Comparison of ENCODE assay signal across 1 cellular context in the genomic region with DNA sequence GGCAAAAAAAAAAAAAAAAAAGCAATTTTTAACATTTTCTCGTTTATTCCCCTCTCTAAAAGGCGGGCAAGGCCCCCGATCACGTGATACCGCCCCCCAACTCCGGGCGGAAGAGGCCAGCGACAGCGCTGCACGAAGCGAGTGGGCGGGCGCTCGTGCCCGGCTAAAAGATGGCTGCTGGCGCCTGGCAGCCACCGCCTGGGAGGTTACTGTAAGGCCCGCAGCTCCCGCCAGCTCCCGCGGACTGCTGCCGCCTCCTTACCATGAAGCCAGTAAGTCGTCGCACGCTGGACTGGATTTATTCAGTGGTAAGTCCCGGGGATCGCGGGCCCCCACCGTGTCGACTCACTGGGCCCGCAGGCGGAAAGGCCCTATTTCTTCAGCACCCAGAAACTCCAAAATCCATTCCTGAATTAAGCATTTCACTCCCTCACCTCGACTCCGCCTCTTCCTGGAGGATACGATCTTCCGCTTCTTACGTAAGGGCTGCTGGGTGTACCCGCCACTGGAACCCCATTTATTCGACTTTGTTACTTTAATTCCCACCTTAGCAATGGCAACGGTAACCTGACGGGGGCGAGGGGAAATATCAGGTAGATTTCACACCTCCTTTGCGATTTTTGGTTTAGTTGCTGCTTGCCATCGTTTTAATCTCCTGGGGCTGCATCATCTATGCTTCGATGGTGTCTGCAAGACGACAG.
TF ChIP-seq lines count a peak whose summit lies in the region.

A gene with protein sequence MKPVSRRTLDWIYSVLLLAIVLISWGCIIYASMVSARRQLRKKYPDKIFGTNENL (plus strand): TSS at position 156 of the 701 bp plus-strand sequence. CDS start 108 bp downstream, at position 264.
A gene (minus strand): TSS at position 415 of the 701 bp plus-strand sequence. CDS start 150 bp downstream, at position 265.

TF ChIP-seq in HepG2, 621 proteins besides CTCF, POLR2A, EP300 and RAD21 (continued from another document and continues in another):
- TF ChIP-seq, protein P1, sequence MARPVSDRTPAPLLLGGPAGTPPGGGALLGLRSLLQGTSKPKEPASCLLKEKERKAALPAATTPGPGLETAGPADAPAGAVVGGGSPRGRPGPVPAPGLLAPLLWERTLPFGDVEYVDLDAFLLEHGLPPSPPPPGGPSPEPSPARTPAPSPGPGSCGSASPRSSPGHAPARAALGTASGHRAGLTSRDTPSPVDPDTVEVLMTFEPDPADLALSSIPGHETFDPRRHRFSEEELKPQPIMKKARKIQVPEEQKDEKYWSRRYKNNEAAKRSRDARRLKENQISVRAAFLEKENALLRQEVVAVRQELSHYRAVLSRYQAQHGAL (CRISPR knock-in tag; IDR thresholded peaks at IDR 0.05; ENCODE audit: not compliant biosample characterization) = no peak
- TF ChIP-seq MBNL3 (CRISPR knock-in tag; conservative IDR thresholded peaks at IDR 0.05) (no peak), GTF2F1 (IDR thresholded peaks at IDR 0.05; ENCODE audit: low read length) (no peak), RXRB (CRISPR knock-in tag; IDR thresholded peaks at IDR 0.05; ENCODE audit: borderline replicate concordance) (peak; percentile 60; the same call in 1 of the 2 replicates), HNRNPH1 (optimal IDR thresholded peaks at IDR 0.05; ENCODE audit: low read depth, low read length) (no peak), KMT2B (CRISPR knock-in tag; IDR thresholded peaks at IDR 0.05) (peak; percentile 89; the same call in 1 of the 2 replicates), SOX5 (CRISPR knock-in tag; IDR thresholded peaks at IDR 0.05; ENCODE audit: borderline replicate concordance) (no peak; the same call in 1 of the 2 replicates)
- TF ChIP-seq, protein P2, sequence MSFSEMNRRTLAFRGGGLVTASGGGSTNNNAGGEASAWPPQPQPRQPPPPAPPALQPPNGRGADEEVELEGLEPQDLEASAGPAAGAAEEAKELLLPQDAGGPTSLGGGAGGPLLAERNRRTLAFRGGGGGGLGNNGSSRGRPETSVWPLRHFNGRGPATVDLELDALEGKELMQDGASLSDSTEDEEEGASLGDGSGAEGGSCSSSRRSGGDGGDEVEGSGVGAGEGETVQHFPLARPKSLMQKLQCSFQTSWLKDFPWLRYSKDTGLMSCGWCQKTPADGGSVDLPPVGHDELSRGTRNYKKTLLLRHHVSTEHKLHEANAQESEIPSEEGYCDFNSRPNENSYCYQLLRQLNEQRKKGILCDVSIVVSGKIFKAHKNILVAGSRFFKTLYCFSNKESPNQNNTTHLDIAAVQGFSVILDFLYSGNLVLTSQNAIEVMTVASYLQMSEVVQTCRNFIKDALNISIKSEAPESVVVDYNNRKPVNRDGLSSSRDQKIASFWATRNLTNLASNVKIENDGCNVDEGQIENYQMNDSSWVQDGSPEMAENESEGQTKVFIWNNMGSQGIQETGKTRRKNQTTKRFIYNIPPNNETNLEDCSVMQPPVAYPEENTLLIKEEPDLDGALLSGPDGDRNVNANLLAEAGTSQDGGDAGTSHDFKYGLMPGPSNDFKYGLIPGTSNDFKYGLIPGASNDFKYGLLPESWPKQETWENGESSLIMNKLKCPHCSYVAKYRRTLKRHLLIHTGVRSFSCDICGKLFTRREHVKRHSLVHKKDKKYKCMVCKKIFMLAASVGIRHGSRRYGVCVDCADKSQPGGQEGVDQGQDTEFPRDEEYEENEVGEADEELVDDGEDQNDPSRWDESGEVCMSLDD (CRISPR knock-in tag; IDR thresholded peaks at IDR 0.05; ENCODE audit: borderline replicate concordance) = 0 out of 2 replicates have a peak, but pooled peaks have one; percentile 16
- TF ChIP-seq, protein P3, sequence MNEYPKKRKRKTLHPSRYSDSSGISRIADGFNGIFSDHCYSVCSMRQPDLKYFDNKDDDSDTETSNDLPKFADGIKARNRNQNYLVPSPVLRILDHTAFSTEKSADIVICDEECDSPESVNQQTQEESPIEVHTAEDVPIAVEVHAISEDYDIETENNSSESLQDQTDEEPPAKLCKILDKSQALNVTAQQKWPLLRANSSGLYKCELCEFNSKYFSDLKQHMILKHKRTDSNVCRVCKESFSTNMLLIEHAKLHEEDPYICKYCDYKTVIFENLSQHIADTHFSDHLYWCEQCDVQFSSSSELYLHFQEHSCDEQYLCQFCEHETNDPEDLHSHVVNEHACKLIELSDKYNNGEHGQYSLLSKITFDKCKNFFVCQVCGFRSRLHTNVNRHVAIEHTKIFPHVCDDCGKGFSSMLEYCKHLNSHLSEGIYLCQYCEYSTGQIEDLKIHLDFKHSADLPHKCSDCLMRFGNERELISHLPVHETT (CRISPR knock-in tag; conservative IDR thresholded peaks at IDR 0.05) = 0 out of 2 replicates have a peak, but pooled peaks have one; percentile 18
- TF ChIP-seq, protein P4, sequence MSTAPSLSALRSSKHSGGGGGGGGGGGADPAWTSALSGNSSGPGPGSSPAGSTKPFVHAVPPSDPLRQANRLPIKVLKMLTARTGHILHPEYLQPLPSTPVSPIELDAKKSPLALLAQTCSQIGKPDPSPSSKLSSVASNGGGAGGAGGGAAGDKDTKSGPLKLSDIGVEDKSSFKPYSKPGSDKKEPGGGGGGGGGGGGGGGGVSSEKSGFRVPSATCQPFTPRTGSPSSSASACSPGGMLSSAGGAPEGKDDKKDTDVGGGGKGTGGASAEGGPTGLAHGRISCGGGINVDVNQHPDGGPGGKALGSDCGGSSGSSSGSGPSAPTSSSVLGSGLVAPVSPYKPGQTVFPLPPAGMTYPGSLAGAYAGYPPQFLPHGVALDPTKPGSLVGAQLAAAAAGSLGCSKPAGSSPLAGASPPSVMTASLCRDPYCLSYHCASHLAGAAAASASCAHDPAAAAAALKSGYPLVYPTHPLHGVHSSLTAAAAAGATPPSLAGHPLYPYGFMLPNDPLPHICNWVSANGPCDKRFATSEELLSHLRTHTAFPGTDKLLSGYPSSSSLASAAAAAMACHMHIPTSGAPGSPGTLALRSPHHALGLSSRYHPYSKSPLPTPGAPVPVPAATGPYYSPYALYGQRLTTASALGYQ (CRISPR knock-in tag; IDR thresholded peaks at IDR 0.05) = no peak
- TF ChIP-seq, protein P5, sequence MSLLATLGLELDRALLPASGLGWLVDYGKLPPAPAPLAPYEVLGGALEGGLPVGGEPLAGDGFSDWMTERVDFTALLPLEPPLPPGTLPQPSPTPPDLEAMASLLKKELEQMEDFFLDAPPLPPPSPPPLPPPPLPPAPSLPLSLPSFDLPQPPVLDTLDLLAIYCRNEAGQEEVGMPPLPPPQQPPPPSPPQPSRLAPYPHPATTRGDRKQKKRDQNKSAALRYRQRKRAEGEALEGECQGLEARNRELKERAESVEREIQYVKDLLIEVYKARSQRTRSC (CRISPR knock-in tag; IDR thresholded peaks at IDR 0.05; ENCODE audit: low read depth) = 0 out of 2 replicates have a peak, but pooled peaks have one; percentile 45
- TF ChIP-seq, protein P6, sequence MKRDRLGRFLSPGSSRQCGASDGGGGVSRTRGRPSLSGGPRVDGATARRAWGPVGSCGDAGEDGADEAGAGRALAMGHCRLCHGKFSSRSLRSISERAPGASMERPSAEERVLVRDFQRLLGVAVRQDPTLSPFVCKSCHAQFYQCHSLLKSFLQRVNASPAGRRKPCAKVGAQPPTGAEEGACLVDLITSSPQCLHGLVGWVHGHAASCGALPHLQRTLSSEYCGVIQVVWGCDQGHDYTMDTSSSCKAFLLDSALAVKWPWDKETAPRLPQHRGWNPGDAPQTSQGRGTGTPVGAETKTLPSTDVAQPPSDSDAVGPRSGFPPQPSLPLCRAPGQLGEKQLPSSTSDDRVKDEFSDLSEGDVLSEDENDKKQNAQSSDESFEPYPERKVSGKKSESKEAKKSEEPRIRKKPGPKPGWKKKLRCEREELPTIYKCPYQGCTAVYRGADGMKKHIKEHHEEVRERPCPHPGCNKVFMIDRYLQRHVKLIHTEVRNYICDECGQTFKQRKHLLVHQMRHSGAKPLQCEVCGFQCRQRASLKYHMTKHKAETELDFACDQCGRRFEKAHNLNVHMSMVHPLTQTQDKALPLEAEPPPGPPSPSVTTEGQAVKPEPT (CRISPR knock-in tag; IDR thresholded peaks at IDR 0.05; ENCODE audit: low read depth) = peak; percentile 93; the same call in 1 of the 2 replicates
- TF ChIP-seq, protein P7, sequence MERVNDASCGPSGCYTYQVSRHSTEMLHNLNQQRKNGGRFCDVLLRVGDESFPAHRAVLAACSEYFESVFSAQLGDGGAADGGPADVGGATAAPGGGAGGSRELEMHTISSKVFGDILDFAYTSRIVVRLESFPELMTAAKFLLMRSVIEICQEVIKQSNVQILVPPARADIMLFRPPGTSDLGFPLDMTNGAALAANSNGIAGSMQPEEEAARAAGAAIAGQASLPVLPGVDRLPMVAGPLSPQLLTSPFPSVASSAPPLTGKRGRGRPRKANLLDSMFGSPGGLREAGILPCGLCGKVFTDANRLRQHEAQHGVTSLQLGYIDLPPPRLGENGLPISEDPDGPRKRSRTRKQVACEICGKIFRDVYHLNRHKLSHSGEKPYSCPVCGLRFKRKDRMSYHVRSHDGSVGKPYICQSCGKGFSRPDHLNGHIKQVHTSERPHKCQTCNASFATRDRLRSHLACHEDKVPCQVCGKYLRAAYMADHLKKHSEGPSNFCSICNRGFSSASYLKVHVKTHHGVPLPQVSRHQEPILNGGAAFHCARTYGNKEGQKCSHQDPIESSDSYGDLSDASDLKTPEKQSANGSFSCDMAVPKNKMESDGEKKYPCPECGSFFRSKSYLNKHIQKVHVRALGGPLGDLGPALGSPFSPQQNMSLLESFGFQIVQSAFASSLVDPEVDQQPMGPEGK (CRISPR knock-in tag; IDR thresholded peaks at IDR 0.05) = peak; percentile 96
- TF ChIP-seq, protein P8, sequence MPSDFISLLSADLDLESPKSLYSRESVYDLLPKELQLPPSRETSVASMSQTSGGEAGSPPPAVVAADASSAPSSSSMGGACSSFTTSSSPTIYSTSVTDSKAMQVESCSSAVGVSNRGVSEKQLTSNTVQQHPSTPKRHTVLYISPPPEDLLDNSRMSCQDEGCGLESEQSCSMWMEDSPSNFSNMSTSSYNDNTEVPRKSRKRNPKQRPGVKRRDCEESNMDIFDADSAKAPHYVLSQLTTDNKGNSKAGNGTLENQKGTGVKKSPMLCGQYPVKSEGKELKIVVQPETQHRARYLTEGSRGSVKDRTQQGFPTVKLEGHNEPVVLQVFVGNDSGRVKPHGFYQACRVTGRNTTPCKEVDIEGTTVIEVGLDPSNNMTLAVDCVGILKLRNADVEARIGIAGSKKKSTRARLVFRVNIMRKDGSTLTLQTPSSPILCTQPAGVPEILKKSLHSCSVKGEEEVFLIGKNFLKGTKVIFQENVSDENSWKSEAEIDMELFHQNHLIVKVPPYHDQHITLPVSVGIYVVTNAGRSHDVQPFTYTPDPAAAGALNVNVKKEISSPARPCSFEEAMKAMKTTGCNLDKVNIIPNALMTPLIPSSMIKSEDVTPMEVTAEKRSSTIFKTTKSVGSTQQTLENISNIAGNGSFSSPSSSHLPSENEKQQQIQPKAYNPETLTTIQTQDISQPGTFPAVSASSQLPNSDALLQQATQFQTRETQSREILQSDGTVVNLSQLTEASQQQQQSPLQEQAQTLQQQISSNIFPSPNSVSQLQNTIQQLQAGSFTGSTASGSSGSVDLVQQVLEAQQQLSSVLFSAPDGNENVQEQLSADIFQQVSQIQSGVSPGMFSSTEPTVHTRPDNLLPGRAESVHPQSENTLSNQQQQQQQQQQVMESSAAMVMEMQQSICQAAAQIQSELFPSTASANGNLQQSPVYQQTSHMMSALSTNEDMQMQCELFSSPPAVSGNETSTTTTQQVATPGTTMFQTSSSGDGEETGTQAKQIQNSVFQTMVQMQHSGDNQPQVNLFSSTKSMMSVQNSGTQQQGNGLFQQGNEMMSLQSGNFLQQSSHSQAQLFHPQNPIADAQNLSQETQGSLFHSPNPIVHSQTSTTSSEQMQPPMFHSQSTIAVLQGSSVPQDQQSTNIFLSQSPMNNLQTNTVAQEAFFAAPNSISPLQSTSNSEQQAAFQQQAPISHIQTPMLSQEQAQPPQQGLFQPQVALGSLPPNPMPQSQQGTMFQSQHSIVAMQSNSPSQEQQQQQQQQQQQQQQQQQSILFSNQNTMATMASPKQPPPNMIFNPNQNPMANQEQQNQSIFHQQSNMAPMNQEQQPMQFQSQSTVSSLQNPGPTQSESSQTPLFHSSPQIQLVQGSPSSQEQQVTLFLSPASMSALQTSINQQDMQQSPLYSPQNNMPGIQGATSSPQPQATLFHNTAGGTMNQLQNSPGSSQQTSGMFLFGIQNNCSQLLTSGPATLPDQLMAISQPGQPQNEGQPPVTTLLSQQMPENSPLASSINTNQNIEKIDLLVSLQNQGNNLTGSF (CRISPR knock-in tag; IDR thresholded peaks at IDR 0.05) = no peak
- TF ChIP-seq, protein P9, sequence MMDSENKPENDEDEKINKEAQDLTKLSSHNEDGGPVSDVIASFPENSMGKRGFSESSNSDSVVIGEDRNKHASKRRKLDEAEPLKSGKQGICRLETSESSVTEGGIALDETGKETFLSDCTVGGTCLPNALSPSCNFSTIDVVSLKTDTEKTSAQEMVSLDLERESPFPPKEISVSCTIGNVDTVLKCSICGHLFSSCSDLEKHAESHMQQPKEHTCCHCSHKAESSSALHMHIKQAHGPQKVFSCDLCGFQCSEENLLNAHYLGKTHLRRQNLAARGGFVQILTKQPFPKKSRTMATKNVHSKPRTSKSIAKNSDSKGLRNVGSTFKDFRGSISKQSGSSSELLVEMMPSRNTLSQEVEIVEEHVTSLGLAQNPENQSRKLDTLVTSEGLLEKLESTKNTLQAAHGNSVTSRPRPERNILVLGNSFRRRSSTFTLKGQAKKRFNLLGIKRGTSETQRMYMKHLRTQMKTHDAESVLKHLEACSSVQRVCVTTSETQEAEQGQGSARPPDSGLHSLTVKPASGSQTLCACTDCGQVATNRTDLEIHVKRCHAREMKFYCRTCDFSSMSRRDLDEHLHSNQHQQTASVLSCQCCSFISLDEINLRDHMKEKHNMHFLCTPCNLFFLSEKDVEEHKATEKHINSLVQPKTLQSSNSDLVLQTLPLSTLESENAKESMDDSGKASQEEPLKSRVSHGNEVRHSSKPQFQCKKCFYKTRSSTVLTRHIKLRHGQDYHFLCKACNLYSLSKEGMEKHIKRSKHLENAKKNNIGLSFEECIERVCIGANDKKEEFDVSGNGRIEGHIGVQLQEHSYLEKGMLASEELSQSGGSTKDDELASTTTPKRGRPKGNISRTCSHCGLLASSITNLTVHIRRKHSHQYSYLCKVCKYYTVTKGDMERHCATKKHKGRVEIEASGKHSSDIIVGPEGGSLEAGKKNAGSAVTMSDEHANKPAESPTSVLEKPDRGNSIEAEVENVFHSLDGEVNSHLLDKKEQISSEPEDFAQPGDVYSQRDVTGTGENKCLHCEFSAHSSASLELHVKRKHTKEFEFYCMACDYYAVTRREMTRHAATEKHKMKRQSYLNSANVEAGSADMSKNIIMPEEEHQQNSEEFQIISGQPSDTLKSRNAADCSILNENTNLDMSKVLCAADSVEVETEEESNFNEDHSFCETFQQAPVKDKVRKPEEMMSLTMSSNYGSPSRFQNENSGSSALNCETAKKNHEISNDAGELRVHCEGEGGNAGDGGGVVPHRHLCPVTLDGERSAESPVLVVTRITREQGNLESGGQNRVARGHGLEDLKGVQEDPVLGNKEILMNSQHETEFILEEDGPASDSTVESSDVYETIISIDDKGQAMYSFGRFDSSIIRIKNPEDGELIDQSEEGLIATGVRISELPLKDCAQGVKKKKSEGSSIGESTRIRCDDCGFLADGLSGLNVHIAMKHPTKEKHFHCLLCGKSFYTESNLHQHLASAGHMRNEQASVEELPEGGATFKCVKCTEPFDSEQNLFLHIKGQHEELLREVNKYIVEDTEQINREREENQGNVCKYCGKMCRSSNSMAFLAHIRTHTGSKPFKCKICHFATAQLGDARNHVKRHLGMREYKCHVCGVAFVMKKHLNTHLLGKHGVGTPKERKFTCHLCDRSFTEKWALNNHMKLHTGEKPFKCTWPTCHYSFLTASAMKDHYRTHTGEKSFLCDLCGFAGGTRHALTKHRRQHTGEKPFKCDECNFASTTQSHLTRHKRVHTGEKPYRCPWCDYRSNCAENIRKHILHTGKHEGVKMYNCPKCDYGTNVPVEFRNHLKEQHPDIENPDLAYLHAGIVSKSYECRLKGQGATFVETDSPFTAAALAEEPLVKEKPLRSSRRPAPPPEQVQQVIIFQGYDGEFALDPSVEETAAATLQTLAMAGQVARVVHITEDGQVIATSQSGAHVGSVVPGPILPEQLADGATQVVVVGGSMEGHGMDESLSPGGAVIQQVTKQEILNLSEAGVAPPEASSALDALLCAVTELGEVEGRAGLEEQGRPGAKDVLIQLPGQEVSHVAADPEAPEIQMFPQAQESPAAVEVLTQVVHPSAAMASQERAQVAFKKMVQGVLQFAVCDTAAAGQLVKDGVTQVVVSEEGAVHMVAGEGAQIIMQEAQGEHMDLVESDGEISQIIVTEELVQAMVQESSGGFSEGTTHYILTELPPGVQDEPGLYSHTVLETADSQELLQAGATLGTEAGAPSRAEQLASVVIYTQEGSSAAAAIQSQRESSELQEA (CRISPR knock-in tag; IDR thresholded peaks at IDR 0.05; ENCODE audit: not compliant biosample characterization) = no peak
